In the genomic region with DNA sequence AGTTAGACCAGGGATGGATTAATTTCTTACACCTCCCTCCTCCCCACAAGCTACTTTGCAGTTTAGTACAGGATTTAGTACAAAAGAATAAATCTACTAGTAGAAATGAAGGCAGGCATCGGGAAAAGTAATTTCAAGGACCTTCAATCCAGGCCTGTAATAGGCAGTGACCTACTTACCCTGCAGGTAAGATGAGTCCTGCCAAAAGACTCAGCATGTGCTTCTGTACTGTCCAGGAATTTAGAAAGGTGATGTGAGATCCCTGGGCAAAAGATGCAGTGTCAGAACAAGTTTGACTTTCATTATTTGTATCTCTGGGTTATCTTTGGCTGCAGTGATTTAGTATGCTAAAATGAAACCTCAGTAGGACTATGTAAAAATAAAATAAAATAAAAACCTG, we compare ENCODE assay signal across 35 cellular contexts.
"Had no signal": no experiment of that assay in that cellular context is flagged by ENCODE, and none has a peak within 500 bp of the region (broad histone marks: within the 10 kb centered on the region; RNA-seq: fewer than 3 reads in every experiment).

No MANE protein-coding gene starts in this region.

- H3K36me3 Mint-ChIP-seq: activated naive CD4-positive, alpha-beta T cell treated with anti-CD3 and anti-CD28 coated beads, Interleukin-2, amount 10 ng/mL, durations not matched to agents 7 days and 5 days; activated naive CD4-positive, alpha-beta T cell treated with anti-CD3 and anti-CD28 coated beads, Interleukin-2, amount 50 U/mL, for 24 hours; activated naive CD8-positive, alpha-beta T cell; activated naive CD8-positive, alpha-beta T cell treated with anti-CD3 and anti-CD28 coated beads for 36 hours; activated naive CD8-positive, alpha-beta T cell treated with anti-CD3 and anti-CD28 coated beads, Interleukin-2, amount 10 ng/mL, durations not matched to agents 7 days and 5 days; brain had no signal

- FAIRE-seq: bronchial epithelial cell, colon had no signal

- DNase-seq: activated effector memory CD4-positive, alpha-beta T cell treated with anti-CD3 and anti-CD28 coated beads, Interleukin-2, amount 50 U/mL, for 16 hours; activated effector memory CD4-positive, alpha-beta T cell treated with Interleukin-2 at 50 U/mL for 16 hours; activated gamma-delta T cell; activated gamma-delta T cell treated with Interleukin-2 at 50 U/mL for 16 hours; activated naive CD4-positive, alpha-beta T cell; activated naive CD4-positive, alpha-beta T cell treated with anti-CD3 and anti-CD28 coated beads for 36 hours; activated naive CD4-positive, alpha-beta T cell treated with anti-CD3 and anti-CD28 coated beads, Interleukin-2, amount 10 ng/mL, durations not matched to agents 7 days and 5 days; activated naive CD4-positive, alpha-beta T cell treated with anti-CD3 and anti-CD28 coated beads, Interleukin-2, amount 50 U/mL, for 16 hours; activated naive CD4-positive, alpha-beta T cell treated with Interleukin-2 at 50 U/mL for 16 hours; activated naive CD8-positive, alpha-beta T cell treated with anti-CD3 and anti-CD28 coated beads for 36 hours; activated naive CD8-positive, alpha-beta T cell treated with anti-CD3 and anti-CD28 coated beads, Interleukin-2, amount 10 ng/mL, durations not matched to agents 7 days and 5 days; activated naive CD8-positive, alpha-beta T cell treated with anti-CD3 and anti-CD28 coated beads, Interleukin-2, amount 50 U/mL, for 24 hours; activated T-cell treated with anti-CD3 and anti-CD28 coated beads, Interleukin-2, amount 50 U/mL, for 1 hour; activated T-cell treated with anti-CD3 and anti-CD28 coated beads, Interleukin-2, amount 50 U/mL, for 24 hours; activated T-cell treated with anti-CD3 and anti-CD28 coated beads, Interleukin-2, amount 50 U/mL, for 4 hours; activated T-cell treated with anti-CD3 and anti-CD28 coated beads, Interleukin-2, amount 50 U/mL, for 48 hours; activated T-cell treated with anti-CD3 and anti-CD28 coated beads, Interleukin-2, amount 50 U/mL, for 72 hours; adrenal gland; amniotic stem cell; amygdala; anterior cingulate cortex; aorta; body of pancreas; brain microvascular endothelial cell; central memory CD4-positive, alpha-beta T cell had no signal

- H3K27ac Mint-ChIP-seq: activated naive CD4-positive, alpha-beta T cell treated with anti-CD3 and anti-CD28 coated beads for 36 hours; activated naive CD4-positive, alpha-beta T cell treated with anti-CD3 and anti-CD28 coated beads, Interleukin-2, amount 10 ng/mL, durations not matched to agents 7 days and 5 days; activated naive CD4-positive, alpha-beta T cell treated with anti-CD3 and anti-CD28 coated beads, Interleukin-2, amount 50 U/mL, for 24 hours; activated naive CD4-positive, alpha-beta T cell treated with anti-CD3 and anti-CD28 coated beads, Interleukin-2, amount 50 U/mL, for 72 hours; activated naive CD8-positive, alpha-beta T cell; activated naive CD8-positive, alpha-beta T cell treated with anti-CD3 and anti-CD28 coated beads for 36 hours; activated naive CD8-positive, alpha-beta T cell treated with anti-CD3 and anti-CD28 coated beads, Interleukin-2, amount 10 ng/mL, durations not matched to agents 7 days and 5 days; activated naive CD8-positive, alpha-beta T cell treated with anti-CD3 and anti-CD28 coated beads, Interleukin-2, amount 50 U/mL, for 24 hours; activated T-cell treated with anti-CD3 and anti-CD28 coated beads, Interleukin-2, amount 50 U/mL, for 24 hours; activated T-cell treated with anti-CD3 and anti-CD28 coated beads, Interleukin-2, amount 50 U/mL, for 72 hours; activated T-helper 1 cell treated with anti-CD3 and anti-CD28 coated beads, Interleukin-12 subunit alpha, Interleukin-12 subunit beta, Interleukin-2, Interleukin-4 antibody, amounts not matched to agents 30 ng/mL and 10 ng/mL and 1 ng/mL, durations not matched to agents 14 hours and 24 hours and 36 hours; activated T-helper 17 cell treated with anti-CD3 and anti-CD28 coated beads, Interleukin-2, amount 50 U/mL, for 72 hours; activated T-helper 2 cell treated with anti-CD3 and anti-CD28 coated beads, Interferon-gamma antibody, Interleukin-2, Interleukin-4, amounts not matched to agents 10 μg/mL and 5 μg/mL and 100 μg/mL, durations not matched to agents 14 hours and 24 hours and 36 hours; brain had no signal

- H3K27me3 Mint-ChIP-seq: activated naive CD4-positive, alpha-beta T cell treated with anti-CD3 and anti-CD28 coated beads, Interleukin-2, amount 10 ng/mL, durations not matched to agents 7 days and 5 days; activated naive CD4-positive, alpha-beta T cell treated with anti-CD3 and anti-CD28 coated beads, Interleukin-2, amount 50 U/mL, for 24 hours; activated naive CD8-positive, alpha-beta T cell; activated naive CD8-positive, alpha-beta T cell treated with anti-CD3 and anti-CD28 coated beads for 36 hours; activated naive CD8-positive, alpha-beta T cell treated with anti-CD3 and anti-CD28 coated beads, Interleukin-2, amount 10 ng/mL, durations not matched to agents 7 days and 5 days; activated naive CD8-positive, alpha-beta T cell treated with anti-CD3 and anti-CD28 coated beads, Interleukin-2, amount 50 U/mL, for 24 hours; activated T-cell treated with anti-CD3 and anti-CD28 coated beads, Interleukin-2, amount 50 U/mL, for 24 hours; activated T-helper 17 cell treated with anti-CD3 and anti-CD28 coated beads, Interleukin-2, amount 50 U/mL, for 72 hours; central memory CD8-positive, alpha-beta T cell had no signal

- H3K4me1 Mint-ChIP-seq: activated naive CD4-positive, alpha-beta T cell treated with anti-CD3 and anti-CD28 coated beads, Interleukin-2, amount 10 ng/mL, durations not matched to agents 7 days and 5 days; activated naive CD4-positive, alpha-beta T cell treated with anti-CD3 and anti-CD28 coated beads, Interleukin-2, amount 50 U/mL, for 24 hours; activated naive CD8-positive, alpha-beta T cell treated with anti-CD3 and anti-CD28 coated beads for 36 hours; activated naive CD8-positive, alpha-beta T cell treated with anti-CD3 and anti-CD28 coated beads, Interleukin-2, amount 10 ng/mL, durations not matched to agents 7 days and 5 days; activated naive CD8-positive, alpha-beta T cell treated with anti-CD3 and anti-CD28 coated beads, Interleukin-2, amount 50 U/mL, for 24 hours; activated T-helper 17 cell treated with anti-CD3 and anti-CD28 coated beads, Interleukin-2, amount 50 U/mL, for 72 hours; brain; central memory CD8-positive, alpha-beta T cell had no signal

- H3K4me3 Mint-ChIP-seq: activated naive CD4-positive, alpha-beta T cell treated with anti-CD3 and anti-CD28 coated beads for 36 hours; activated naive CD4-positive, alpha-beta T cell treated with anti-CD3 and anti-CD28 coated beads, Interleukin-2, amount 10 ng/mL, durations not matched to agents 7 days and 5 days; activated naive CD4-positive, alpha-beta T cell treated with anti-CD3 and anti-CD28 coated beads, Interleukin-2, amount 50 U/mL, for 24 hours; activated naive CD8-positive, alpha-beta T cell; activated naive CD8-positive, alpha-beta T cell treated with anti-CD3 and anti-CD28 coated beads for 36 hours; activated naive CD8-positive, alpha-beta T cell treated with anti-CD3 and anti-CD28 coated beads, Interleukin-2, amount 10 ng/mL, durations not matched to agents 7 days and 5 days; activated naive CD8-positive, alpha-beta T cell treated with anti-CD3 and anti-CD28 coated beads, Interleukin-2, amount 50 U/mL, for 24 hours; activated T-cell treated with anti-CD3 and anti-CD28 coated beads, Interleukin-2, amount 50 U/mL, for 24 hours; activated T-cell treated with anti-CD3 and anti-CD28 coated beads, Interleukin-2, amount 50 U/mL, for 4 hours; activated T-cell treated with anti-CD3 and anti-CD28 coated beads, Interleukin-2, amount 50 U/mL, for 72 hours; activated T-helper 1 cell treated with anti-CD3 and anti-CD28 coated beads, Interleukin-12 subunit alpha, Interleukin-12 subunit beta, Interleukin-2, Interleukin-4 antibody, amounts not matched to agents 30 ng/mL and 10 ng/mL and 1 ng/mL, durations not matched to agents 14 hours and 24 hours and 36 hours; activated T-helper 17 cell treated with anti-CD3 and anti-CD28 coated beads, Interleukin-2, amount 50 U/mL, for 72 hours; brain; central memory CD8-positive, alpha-beta T cell had no signal
